ENCODE assay signal across 17 cellular contexts in genomic region chr4:98283219-98284199, GRCh38. TPM values are rescaled to one million over a fixed set of nuclear protein-coding genes. Genes with fewer than 3 reads are reported as not detected.
DNase-seq lines count a peak whose midpoint lies in the region; TF ChIP-seq lines count a peak whose summit lies in the region.
"Had no signal": no experiment of that assay in that cellular context is flagged by ENCODE, and none has a peak within 500 bp of the region (broad histone marks: within the 10 kb centered on the region; RNA-seq: fewer than 3 reads in every experiment).

No MANE protein-coding gene starts in this region.

- no peaks in the 10 kb centered on the region for H3F3A ChIP-seq in smooth muscle cell (ENCODE audit: low read depth)

- no peak overlapping the region for H2AFZ ChIP-seq in smooth muscle cell (ENCODE audit: low read depth)

- no peak overlapping the region for H3K9ac ChIP-seq in smooth muscle cell (ENCODE audit: low read depth)

- no peak overlapping the region for H3K27ac ChIP-seq in breast epithelium
- peak overlapping the region; percentile 23 for H3K27ac ChIP-seq in epithelial cell of prostate
- peak overlapping the region; percentile 3 for H3K27ac ChIP-seq in smooth muscle cell (ENCODE audit: low read depth)
- H3K27ac ChIP-seq in spleen: no peak overlapping the region
- H3K27ac ChIP-seq: SJSA1, testis had no signal

- TF ChIP-seq POLR2A in breast epithelium (IDR thresholded peaks at IDR 0.05) (no peak), spleen (IDR thresholded peaks at IDR 0.05) (no peak)

- H3K36me3 Mint-ChIP-seq in MCF 10A (ENCODE audit: insufficient read depth, unreplicated experiment): no peaks in the 10 kb centered on the region

- peaks cover 4% of the 10 kb centered on the region for H3K4me1 Mint-ChIP-seq in MCF 10A (ENCODE audit: insufficient read depth, unreplicated experiment)

- no peaks in the 10 kb centered on the region for H3K9me3 ChIP-seq in breast epithelium
- no peaks in the 10 kb centered on the region for H3K9me3 ChIP-seq in smooth muscle cell (replicated peaks; ENCODE audit: low read depth)
- H3K9me3 ChIP-seq in spleen: peaks cover 0 to 20% (median 13%) of the 10 kb centered on the region in 8 donors
- H3K9me3 ChIP-seq: SJSA1, testis had no signal

- CTCF ChIA-PET in MCF 10A (lab: Yijun Ruan, JAX): interaction anchor here (0.6 to 1.4 kb wide), 5 partner anchors 13 to 192 kb away, joined by 3 to 5 read pairs (median 4); no protein-coding TSS in a partner anchor

- no peaks in the 10 kb centered on the region for H3K27me3 ChIP-seq in breast epithelium
- no peaks in the 10 kb centered on the region for H3K27me3 ChIP-seq in smooth muscle cell (ENCODE audit: low read depth)
- no peaks in the 10 kb centered on the region for H3K27me3 ChIP-seq in spleen (replicated peaks in 1 of 7)
- H3K27me3 ChIP-seq: SJSA1, testis had no signal

- peaks cover 89% of the 10 kb centered on the region for H3K79me2 ChIP-seq in smooth muscle cell (ENCODE audit: low read depth)

- DNase-seq in MCF 10A (ENCODE audit: unreplicated experiment) (no peak), breast epithelium (ENCODE audit: low spot score in 2 of 2) (no peak), M059J (ENCODE audit: low read depth) (peak; percentile 31), epithelial cell of prostate (ENCODE audit: low read depth, low spot score) (no peak), smooth muscle cell (lab: John Stamatoyannopoulos, UW; ENCODE audit: unreplicated experiment) (no peak), HT-29 (ENCODE audit: low spot score) (no peak), spleen (no peak), NCI-H526 (lab: John Stamatoyannopoulos, UW) (no peak)
- DNase-seq: DMS79; hippocampal formation; MV-4-11; stimulated activated CD4-positive, alpha-beta T cell treated with anti-CD3 and anti-CD28 coated beads, Interleukin-15, amount 100 ng/mL, for 24 hours; testis had no signal

- H3K4me3 Mint-ChIP-seq in MCF 10A (ENCODE audit: unreplicated experiment): no peak overlapping the region
- H3K4me3 Mint-ChIP-seq: activated naive CD8-positive, alpha-beta T cell; central memory CD8-positive, alpha-beta T cell had no signal

- peak overlapping the region; percentile 9 for H3K4me2 ChIP-seq in smooth muscle cell

- peak overlapping the region; percentile 73 for H3K27ac Mint-ChIP-seq in MCF 10A (ENCODE audit: low read depth, unreplicated experiment)

- POLR2A ChIA-PET in MCF 10A (lab: Yijun Ruan, JAX): interaction anchor here (0.6 to 2.2 kb wide), 9 partner anchors 10 to 1767 kb away, joined by 3 to 19 read pairs (median 4); partner anchors contain the start of genes RAP1GDS1 and STPG2

- no peaks in the 10 kb centered on the region for H3K27me3 Mint-ChIP-seq in MCF 10A (ENCODE audit: insufficient read depth, unreplicated experiment)
- H3K27me3 Mint-ChIP-seq: activated naive CD8-positive, alpha-beta T cell; central memory CD8-positive, alpha-beta T cell; progenitor cell of endocrine pancreas had no signal

- WGBS in smooth muscle cell (ENCODE audit: low lambda C conversion rate): 91% methylated on average over 3 of the region's 3 CpGs
- WGBS in spleen, 5 donors: 77 to 88% (median 80%) methylated on average over 3 of the region's 3 CpGs

- H3K4me1 ChIP-seq in breast epithelium: no peaks in the 10 kb centered on the region
- peaks cover 15% of the 10 kb centered on the region for H3K4me1 ChIP-seq in smooth muscle cell (ENCODE audit: low read depth)
- peaks cover 0 to 28% (median 7%) of the 10 kb centered on the region in 6 donors for H3K4me1 ChIP-seq in spleen
- H3K4me1 ChIP-seq: SJSA1, testis had no signal

- no peaks in the 10 kb centered on the region for H4K20me1 ChIP-seq in smooth muscle cell (ENCODE audit: low read depth)

- intact Hi-C loops in MCF 10A (cut with micrococcal nuclease) (no loop called here), breast epithelium (cut with DNase I; ENCODE audit: low total_unique reads) (no loop called here), spleen (cut with DNase I; ENCODE audit: low total_unique reads) (no loop called here)

- H3K4me3 ChIP-seq in breast epithelium: no peak overlapping the region
- no peak overlapping the region for H3K4me3 ChIP-seq in smooth muscle cell
- H3K4me3 ChIP-seq in spleen: no peak overlapping the region
- H3K4me3 ChIP-seq: SJSA1, testis had no signal

- TF ChIP-seq CTCF in MCF 10A (IDR thresholded peaks at IDR 0.05; ENCODE audit: unreplicated experiment) (no peak), breast epithelium (IDR thresholded peaks at IDR 0.05) (no peak), smooth muscle cell (IDR thresholded peaks at IDR 0.05; ENCODE audit: borderline replicate concordance, insufficient read depth, poor library complexity, severe bottlenecking) (no peak), spleen (IDR thresholded peaks at IDR 0.05 in 8 of 11, conservative IDR thresholded peaks at IDR 0.05 in 3 of 11) (no peak)

- no TSS peak for BruUV-seq in MCF 10A (replicated peaks; lab: Mats Ljungman, UMichigan)

- H3K9me3 Mint-ChIP-seq in MCF 10A (ENCODE audit: unreplicated experiment): peaks cover 7% of the 10 kb centered on the region
- H3K9me3 Mint-ChIP-seq: central memory CD8-positive, alpha-beta T cell had no signal

- no peaks in the 10 kb centered on the region for H3K36me3 ChIP-seq in breast epithelium
- no peaks in the 10 kb centered on the region for H3K36me3 ChIP-seq in smooth muscle cell (ENCODE audit: low read depth)
- H3K36me3 ChIP-seq in spleen: no peaks in the 10 kb centered on the region
- H3K36me3 ChIP-seq: SJSA1 had no signal

RNA-seq across cellular contexts. Expression of gene RAP1GDS1, which starts 22.3 kb away (rescaled TPM):
- total RNA-seq in MCF 10A (2022) (61.3 and 68.9 TPM in 2 replicates), breast epithelium (10 to 100 TPM; 31.1 to 55.8 (median 33.8) TPM), smooth muscle cell (48.2 and 67.9 TPM in 2 replicates), spleen (10 to 100 TPM; 42.7 to 55.1 (median 51.6) TPM)
- total RNA-seq in M059J (2014; rRNA removed; shearing (Covaris generic)): 42.3 and 54.6 TPM in 2 replicates
- polyA plus RNA-seq in smooth muscle cell (28.4 and 29.5 TPM in 2 replicates), spleen (10 to 100 TPM; 13.5 to 19.8 (median 19.2) TPM)
- 15.6 and 18.6 TPM in 2 replicates for total RNA-seq in HT-29 (2014; rRNA removed; shearing (Covaris generic))

Comparison
In these comparisons a context has a peak if more than half of its experiments do, and no peak if none do; other contexts are left out.
1. H3K27ac ChIP-seq: peak in epithelial cell of prostate (single experiment) and smooth muscle cell (single experiment); none in breast epithelium (0 of 2) and spleen (0 of 8).